Comparison of ENCODE assay signal across 22 cellular contexts in genomic region chr19:54125713-54126112, GRCh38. TPM values are rescaled to one million over a fixed set of nuclear protein-coding genes. Genes with fewer than 3 reads are reported as not detected.
"Had no signal": no experiment of that assay in that cellular context is flagged by ENCODE, and none has a peak within 500 bp of the region (broad histone marks: within the 10 kb centered on the region; RNA-seq: fewer than 3 reads in every experiment).

No MANE protein-coding gene starts in this region.

- H3K27ac ChIP-seq: SJSA1, SK-N-MC had no signal

- H3K9me3 ChIP-seq: MG63, SJSA1 had no signal

- H3K4me3 ChIP-seq: MG63, SJSA1, SK-N-MC had no signal

- FAIRE-seq: RCC 7860 had no signal

- H3K4me1 ChIP-seq: SJSA1 had no signal

- DNase-seq: Karpas-422, KG1, MG63, NCI-H1092 treated with DMSO at 0.1 percent for 48 hours, NCI-H1436, NCI-H187, NCI-H2029, NCI-H2081 treated with DMSO at 0.1 percent for 48 hours, NCI-H2171, NCI-H226, NCI-H446, NCI-H510A, NCI-H524 treated with DMSO at 0.1 percent for 48 hours, NCI-H69, NCI-H774, Right ventricle myocardium superior, RPMI8226, SIG-M5 had no signal

- H3K27me3 ChIP-seq: MG63, SJSA1 had no signal

RNA-seq across cellular contexts. Expression of gene OSCAR, which starts 25.1 kb away (rescaled TPM):
- total RNA-seq: HT-29, SJSA1 had no signal
